22 cellular contexts compared by ENCODE assay signal in genomic region chr1:7376676-7377075, GRCh38.
"Had no signal": no experiment of that assay in that cellular context is flagged by ENCODE, and none has a peak within 500 bp of the region (broad histone marks: within the 10 kb centered on the region; RNA-seq: fewer than 3 reads in every experiment).

No MANE protein-coding gene starts in this region.

- H3K4me1 ChIP-seq: psoas muscle, transverse colon had no signal

- H3K27ac ChIP-seq: lower lobe of right lung, psoas muscle, spleen, thoracic aorta, transverse colon had no signal

- FAIRE-seq: endothelial cell of umbilical vein, frontal cortex, urothelium cell line had no signal

- H3K36me3 ChIP-seq: heart left ventricle, left ventricle myocardium inferior, lower lobe of right lung, spleen, thoracic aorta, transverse colon had no signal

- H3K4me3 ChIP-seq: heart left ventricle, left ventricle myocardium inferior, lower lobe of right lung, psoas muscle, spleen, thoracic aorta, transverse colon had no signal

- H3K9me3 ChIP-seq: heart left ventricle, left ventricle myocardium inferior, lower lobe of right lung, psoas muscle, spleen, thoracic aorta, transverse colon had no signal

- DNase-seq: central memory CD4-positive, alpha-beta T cell; dermis blood vessel endothelial cell; hippocampal formation; left ventricle myocardium inferior; lower lobe of right lung; midbrain; nephron progenitor cell; psoas muscle; retina; stimulated activated CD4-positive, alpha-beta T cell treated with anti-CD3 and anti-CD28 coated beads, Interleukin-15, amount 100 ng/mL, for 24 hours; stimulated activated CD4-positive, alpha-beta T cell treated with anti-CD3 and anti-CD28 coated beads, Interleukin-1b, Interleukin-23, amount 100 ng/mL, for 48 hours; stimulated activated CD4-positive, alpha-beta T cell treated with anti-CD3 and anti-CD28 coated beads, Interleukin-4, amount 100 ng/mL, for 24 hours; stimulated activated naive B cell treated with anti-CD40 and anti-IgM and Interleukin-4, amounts not matched to agents 10 μg/mL and 1 μg/mL and 100 μg/mL, for 72 hours; stimulated activated naive CD8-positive, alpha-beta T cell treated with anti-CD3 and anti-CD28 coated beads, Interleukin-15, amount 100 ng/mL, for 72 hours; substantia nigra; transverse colon had no signal

- H3K27me3 ChIP-seq: transverse colon had no signal
